ENCODE assay signal across 1 cellular context in the genomic region with DNA sequence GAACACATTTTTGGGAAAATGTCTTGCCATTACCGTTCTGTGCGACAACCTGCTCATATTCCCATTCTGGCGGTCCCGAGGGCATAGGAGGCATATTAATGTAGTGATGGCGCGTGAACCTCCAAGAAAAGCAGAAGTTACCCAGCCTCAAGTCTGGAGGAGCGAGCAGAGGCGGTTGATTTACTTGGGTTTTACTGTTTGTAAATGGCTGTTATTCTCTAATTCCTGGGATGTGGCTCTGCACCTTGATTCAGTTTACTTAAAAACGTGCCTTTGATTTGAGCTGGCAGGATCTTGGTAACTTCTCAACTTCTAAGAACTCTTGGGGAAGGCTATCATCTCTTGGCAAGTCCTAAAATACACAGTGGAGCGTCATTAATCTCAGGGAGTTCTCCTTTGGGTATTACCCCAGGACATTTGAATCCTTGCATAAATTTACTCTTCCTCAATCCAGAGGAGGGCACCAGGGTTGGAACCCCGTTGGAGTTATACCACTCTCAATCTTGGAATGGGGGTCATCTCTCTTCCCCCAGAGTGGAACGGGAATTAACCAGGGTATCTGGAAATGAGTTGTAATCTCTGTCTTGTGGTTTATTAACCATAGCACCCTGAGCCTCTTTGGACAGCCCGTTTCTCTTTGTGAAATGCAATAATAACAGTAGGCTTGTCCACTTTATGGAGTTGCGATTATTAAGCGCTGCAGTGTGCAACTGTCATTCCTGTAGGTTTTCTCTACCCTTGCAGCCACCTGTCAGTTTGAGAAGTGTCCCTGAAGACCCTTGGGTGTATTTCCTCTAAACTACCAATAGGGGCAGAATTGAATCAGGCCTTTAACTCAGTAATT.
A peak's percentile ranks its signal among the peaks of the same experiment; 100 is the strongest.
TF ChIP-seq lines count a peak whose summit lies in the region.

No MANE protein-coding gene starts in this region.

TF ChIP-seq in GM12878, 131 proteins besides CTCF, POLR2A, EP300 and RAD21 (continued from another document and continues in another):
- TF ChIP-seq, protein P1, sequence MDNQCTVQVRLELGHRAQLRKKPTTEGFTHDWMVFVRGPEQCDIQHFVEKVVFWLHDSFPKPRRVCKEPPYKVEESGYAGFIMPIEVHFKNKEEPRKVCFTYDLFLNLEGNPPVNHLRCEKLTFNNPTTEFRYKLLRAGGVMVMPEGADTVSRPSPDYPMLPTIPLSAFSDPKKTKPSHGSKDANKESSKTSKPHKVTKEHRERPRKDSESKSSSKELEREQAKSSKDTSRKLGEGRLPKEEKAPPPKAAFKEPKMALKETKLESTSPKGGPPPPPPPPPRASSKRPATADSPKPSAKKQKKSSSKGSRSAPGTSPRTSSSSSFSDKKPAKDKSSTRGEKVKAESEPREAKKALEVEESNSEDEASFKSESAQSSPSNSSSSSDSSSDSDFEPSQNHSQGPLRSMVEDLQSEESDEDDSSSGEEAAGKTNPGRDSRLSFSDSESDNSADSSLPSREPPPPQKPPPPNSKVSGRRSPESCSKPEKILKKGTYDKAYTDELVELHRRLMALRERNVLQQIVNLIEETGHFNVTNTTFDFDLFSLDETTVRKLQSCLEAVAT (IDR thresholded peaks at IDR 0.05) = no peak
- TF ChIP-seq MXI1 (IDR thresholded peaks at IDR 0.05; ENCODE audit: low read depth, low read length) (peak; percentile 84), SMAD1 (IDR thresholded peaks at IDR 0.05; ENCODE audit: low read depth, partially characterized antibody) (no peak), CBFB (IDR thresholded peaks at IDR 0.05; ENCODE audit: low read depth) (no peak), BRCA1 (IDR thresholded peaks at IDR 0.05; ENCODE audit: low read depth, low read length) (no peak), BCL11A (IDR thresholded peaks at IDR 0.05; ENCODE audit: low read depth, low read length) (no peak), NR2C2 (IDR thresholded peaks at IDR 0.05; ENCODE audit: borderline replicate concordance, control insufficient read depth, insufficient read length, low read depth) (no peak), MEF2B (IDR thresholded peaks at IDR 0.05; ENCODE audit: partially characterized antibody, poor library complexity, severe bottlenecking) (no peak), ZZZ3 (IDR thresholded peaks at IDR 0.05; ENCODE audit: control insufficient read depth, insufficient read length, low read depth) (no peak), EZH2 (IDR thresholded peaks at IDR 0.05; ENCODE audit: borderline replicate concordance, control insufficient read depth, low read depth, low read length) (no peak), LARP7 (IDR thresholded peaks at IDR 0.05) (no peak), MTA3 (IDR thresholded peaks at IDR 0.05; ENCODE audit: borderline replicate concordance, low read length) (no peak), TARDBP (IDR thresholded peaks at IDR 0.05; ENCODE audit: borderline replicate concordance) (no peak), JUNB (IDR thresholded peaks at IDR 0.05) (peak; percentile 43), NRF1 (conservative IDR thresholded peaks at IDR 0.05; ENCODE audit: low read depth, low read length) (no peak), JUND (IDR thresholded peaks at IDR 0.05; ENCODE audit: low read depth, low read length) (no peak), POU2F2 (IDR thresholded peaks at IDR 0.05; ENCODE audit: borderline replicate concordance, low read depth, low read length) (no peak), CBX5 (IDR thresholded peaks at IDR 0.05; ENCODE audit: low read depth) (0 out of 2 replicates have a peak, but pooled peaks have one; percentile 51), HDGF (IDR thresholded peaks at IDR 0.05) (no peak), ZNF592 (IDR thresholded peaks at IDR 0.05) (no peak), SREBF1 (IDR thresholded peaks at IDR 0.05; ENCODE audit: low read length) (no peak), RBBP5 (conservative IDR thresholded peaks at IDR 0.05) (no peak), GATAD2B (conservative IDR thresholded peaks at IDR 0.05; ENCODE audit: low read depth) (no peak), HDAC6 (IDR thresholded peaks at IDR 0.05; ENCODE audit: unreplicated experiment) (no peak), PRDM15 (CRISPR knock-in tag; IDR thresholded peaks at IDR 0.05) (no peak), TCF3 (IDR thresholded peaks at IDR 0.05; ENCODE audit: borderline replicate concordance, insufficient read depth, low read depth, low read length) (no peak)
- TF ChIP-seq, protein P2, sequence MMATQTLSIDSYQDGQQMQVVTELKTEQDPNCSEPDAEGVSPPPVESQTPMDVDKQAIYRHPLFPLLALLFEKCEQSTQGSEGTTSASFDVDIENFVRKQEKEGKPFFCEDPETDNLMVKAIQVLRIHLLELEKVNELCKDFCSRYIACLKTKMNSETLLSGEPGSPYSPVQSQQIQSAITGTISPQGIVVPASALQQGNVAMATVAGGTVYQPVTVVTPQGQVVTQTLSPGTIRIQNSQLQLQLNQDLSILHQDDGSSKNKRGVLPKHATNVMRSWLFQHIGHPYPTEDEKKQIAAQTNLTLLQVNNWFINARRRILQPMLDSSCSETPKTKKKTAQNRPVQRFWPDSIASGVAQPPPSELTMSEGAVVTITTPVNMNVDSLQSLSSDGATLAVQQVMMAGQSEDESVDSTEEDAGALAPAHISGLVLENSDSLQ (IDR thresholded peaks at IDR 0.05) = peak; percentile 81; the same call in 1 of the 2 replicates
- TF ChIP-seq, protein P3, sequence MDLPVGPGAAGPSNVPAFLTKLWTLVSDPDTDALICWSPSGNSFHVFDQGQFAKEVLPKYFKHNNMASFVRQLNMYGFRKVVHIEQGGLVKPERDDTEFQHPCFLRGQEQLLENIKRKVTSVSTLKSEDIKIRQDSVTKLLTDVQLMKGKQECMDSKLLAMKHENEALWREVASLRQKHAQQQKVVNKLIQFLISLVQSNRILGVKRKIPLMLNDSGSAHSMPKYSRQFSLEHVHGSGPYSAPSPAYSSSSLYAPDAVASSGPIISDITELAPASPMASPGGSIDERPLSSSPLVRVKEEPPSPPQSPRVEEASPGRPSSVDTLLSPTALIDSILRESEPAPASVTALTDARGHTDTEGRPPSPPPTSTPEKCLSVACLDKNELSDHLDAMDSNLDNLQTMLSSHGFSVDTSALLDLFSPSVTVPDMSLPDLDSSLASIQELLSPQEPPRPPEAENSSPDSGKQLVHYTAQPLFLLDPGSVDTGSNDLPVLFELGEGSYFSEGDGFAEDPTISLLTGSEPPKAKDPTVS (IDR thresholded peaks at IDR 0.05; ENCODE audit: low read depth, low read length) = no peak
- TF ChIP-seq, protein P4, sequence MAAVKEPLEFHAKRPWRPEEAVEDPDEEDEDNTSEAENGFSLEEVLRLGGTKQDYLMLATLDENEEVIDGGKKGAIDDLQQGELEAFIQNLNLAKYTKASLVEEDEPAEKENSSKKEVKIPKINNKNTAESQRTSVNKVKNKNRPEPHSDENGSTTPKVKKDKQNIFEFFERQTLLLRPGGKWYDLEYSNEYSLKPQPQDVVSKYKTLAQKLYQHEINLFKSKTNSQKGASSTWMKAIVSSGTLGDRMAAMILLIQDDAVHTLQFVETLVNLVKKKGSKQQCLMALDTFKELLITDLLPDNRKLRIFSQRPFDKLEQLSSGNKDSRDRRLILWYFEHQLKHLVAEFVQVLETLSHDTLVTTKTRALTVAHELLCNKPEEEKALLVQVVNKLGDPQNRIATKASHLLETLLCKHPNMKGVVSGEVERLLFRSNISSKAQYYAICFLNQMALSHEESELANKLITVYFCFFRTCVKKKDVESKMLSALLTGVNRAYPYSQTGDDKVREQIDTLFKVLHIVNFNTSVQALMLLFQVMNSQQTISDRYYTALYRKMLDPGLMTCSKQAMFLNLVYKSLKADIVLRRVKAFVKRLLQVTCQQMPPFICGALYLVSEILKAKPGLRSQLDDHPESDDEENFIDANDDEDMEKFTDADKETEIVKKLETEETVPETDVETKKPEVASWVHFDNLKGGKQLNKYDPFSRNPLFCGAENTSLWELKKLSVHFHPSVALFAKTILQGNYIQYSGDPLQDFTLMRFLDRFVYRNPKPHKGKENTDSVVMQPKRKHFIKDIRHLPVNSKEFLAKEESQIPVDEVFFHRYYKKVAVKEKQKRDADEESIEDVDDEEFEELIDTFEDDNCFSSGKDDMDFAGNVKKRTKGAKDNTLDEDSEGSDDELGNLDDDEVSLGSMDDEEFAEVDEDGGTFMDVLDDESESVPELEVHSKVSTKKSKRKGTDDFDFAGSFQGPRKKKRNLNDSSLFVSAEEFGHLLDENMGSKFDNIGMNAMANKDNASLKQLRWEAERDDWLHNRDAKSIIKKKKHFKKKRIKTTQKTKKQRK (IDR thresholded peaks at IDR 0.05; ENCODE audit: low read depth, low read length) = no peak
- TF ChIP-seq, protein P5, sequence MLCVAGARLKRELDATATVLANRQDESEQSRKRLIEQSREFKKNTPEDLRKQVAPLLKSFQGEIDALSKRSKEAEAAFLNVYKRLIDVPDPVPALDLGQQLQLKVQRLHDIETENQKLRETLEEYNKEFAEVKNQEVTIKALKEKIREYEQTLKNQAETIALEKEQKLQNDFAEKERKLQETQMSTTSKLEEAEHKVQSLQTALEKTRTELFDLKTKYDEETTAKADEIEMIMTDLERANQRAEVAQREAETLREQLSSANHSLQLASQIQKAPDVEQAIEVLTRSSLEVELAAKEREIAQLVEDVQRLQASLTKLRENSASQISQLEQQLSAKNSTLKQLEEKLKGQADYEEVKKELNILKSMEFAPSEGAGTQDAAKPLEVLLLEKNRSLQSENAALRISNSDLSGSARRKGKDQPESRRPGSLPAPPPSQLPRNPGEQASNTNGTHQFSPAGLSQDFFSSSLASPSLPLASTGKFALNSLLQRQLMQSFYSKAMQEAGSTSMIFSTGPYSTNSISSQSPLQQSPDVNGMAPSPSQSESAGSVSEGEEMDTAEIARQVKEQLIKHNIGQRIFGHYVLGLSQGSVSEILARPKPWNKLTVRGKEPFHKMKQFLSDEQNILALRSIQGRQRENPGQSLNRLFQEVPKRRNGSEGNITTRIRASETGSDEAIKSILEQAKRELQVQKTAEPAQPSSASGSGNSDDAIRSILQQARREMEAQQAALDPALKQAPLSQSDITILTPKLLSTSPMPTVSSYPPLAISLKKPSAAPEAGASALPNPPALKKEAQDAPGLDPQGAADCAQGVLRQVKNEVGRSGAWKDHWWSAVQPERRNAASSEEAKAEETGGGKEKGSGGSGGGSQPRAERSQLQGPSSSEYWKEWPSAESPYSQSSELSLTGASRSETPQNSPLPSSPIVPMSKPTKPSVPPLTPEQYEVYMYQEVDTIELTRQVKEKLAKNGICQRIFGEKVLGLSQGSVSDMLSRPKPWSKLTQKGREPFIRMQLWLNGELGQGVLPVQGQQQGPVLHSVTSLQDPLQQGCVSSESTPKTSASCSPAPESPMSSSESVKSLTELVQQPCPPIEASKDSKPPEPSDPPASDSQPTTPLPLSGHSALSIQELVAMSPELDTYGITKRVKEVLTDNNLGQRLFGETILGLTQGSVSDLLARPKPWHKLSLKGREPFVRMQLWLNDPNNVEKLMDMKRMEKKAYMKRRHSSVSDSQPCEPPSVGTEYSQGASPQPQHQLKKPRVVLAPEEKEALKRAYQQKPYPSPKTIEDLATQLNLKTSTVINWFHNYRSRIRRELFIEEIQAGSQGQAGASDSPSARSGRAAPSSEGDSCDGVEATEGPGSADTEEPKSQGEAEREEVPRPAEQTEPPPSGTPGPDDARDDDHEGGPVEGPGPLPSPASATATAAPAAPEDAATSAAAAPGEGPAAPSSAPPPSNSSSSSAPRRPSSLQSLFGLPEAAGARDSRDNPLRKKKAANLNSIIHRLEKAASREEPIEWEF (IDR thresholded peaks at IDR 0.05; ENCODE audit: insufficient replicate concordance, low read depth, low read length) = no peak
